In genomic region chr17:42459256-42459982, GRCh38 we compare ENCODE assay signal across 8 cellular contexts. TPM values are rescaled to one million over a fixed set of nuclear protein-coding genes. Genes with fewer than 3 reads are reported as not detected.
DNase-seq lines count a peak whose midpoint lies in the region; FAIRE-seq and TF ChIP-seq lines count a peak whose summit lies in the region.

No MANE protein-coding gene starts in this region.

- H3K9ac ChIP-seq in HUES64 (ENCODE audit: low read depth, low read length): peak overlapping the region; percentile 53; the same call in 1 of the 2 replicates
- H3K9ac ChIP-seq in SK-N-MC (ENCODE audit: insufficient read length): peak overlapping the region; percentile 75

- CTCF ChIA-PET in Calu3 (lab: Charles Lee): interaction anchor here (0.6 to 1.6 kb wide), 10 partner anchors 15 to 493 kb away, joined by 3 to 6 read pairs (median 3); partner anchors contain the start of gene CNP

- peaks cover 22% of the 10 kb centered on the region for H3K4me1 ChIP-seq in HUES64 (ENCODE audit: insufficient read depth, low read length)
- H3K4me1 ChIP-seq in spleen: peaks cover 36 to 99% (median 62%) of the 10 kb centered on the region in 6 donors

- no peak for TF ChIP-seq POLR2A in spleen (IDR thresholded peaks at IDR 0.05)

- H3K9me3 ChIP-seq in HUES64 (ENCODE audit: insufficient read depth, low read depth, low read length): no peaks in the 10 kb centered on the region
- H3K9me3 ChIP-seq in SK-N-MC (ENCODE audit: low read depth, low read length): no peaks in the 10 kb centered on the region
- no peaks in the 10 kb centered on the region for H3K9me3 ChIP-seq in spleen

- TSS peak; percentile 75 for BruUV-seq in Calu3 (replicated peaks; lab: Mats Ljungman, UMichigan)

- TF ChIP-seq CTCF in Calu3 (IDR thresholded peaks at IDR 0.05; ENCODE audit: unreplicated experiment) (no peak), spleen (IDR thresholded peaks at IDR 0.05 in 8 of 11, conservative IDR thresholded peaks at IDR 0.05 in 3 of 11) (peak in 3 of 11 experiments; percentile 21 to 41 (median 38))

- peak overlapping the region; percentile 80 for H3K4me3 ChIP-seq in HUES64 (ENCODE audit: low read length)
- H3K4me3 ChIP-seq in SK-N-MC: peak overlapping the region; percentile 89
- H3K4me3 ChIP-seq in spleen: peak overlapping the region; percentile 39 to 76 (median 56)

- H3K36me3 ChIP-seq in HUES64 (ENCODE audit: insufficient read depth, low read length): peaks cover 25% of the 10 kb centered on the region
- H3K36me3 ChIP-seq in SK-N-MC (ENCODE audit: insufficient read depth, low read length): no peaks in the 10 kb centered on the region
- peaks cover 0 to 37% (median 21%) of the 10 kb centered on the region in 6 donors for H3K36me3 ChIP-seq in spleen

- H3K27ac ChIP-seq in HUES64 (ENCODE audit: low read depth, low read length) (peak overlapping the region; percentile 55; the same call in 1 of the 2 replicates), SK-N-MC (no peak overlapping the region), cingulate gyrus (ENCODE audit: low read depth, low read length) (peak overlapping the region; percentile 95), spleen (peak overlapping the region; percentile 74 to 96 (median 92))

- H3K27me3 Mint-ChIP-seq in Calu3 (ENCODE audit: unreplicated experiment): no peaks in the 10 kb centered on the region

- H3K9me3 Mint-ChIP-seq in Calu3 (ENCODE audit: low read depth, unreplicated experiment): no peaks in the 10 kb centered on the region

- peaks cover 51% of the 10 kb centered on the region for H3K4me1 Mint-ChIP-seq in Calu3 (ENCODE audit: low read depth, unreplicated experiment)

- peak overlapping the region; percentile 85 for H3K27ac Mint-ChIP-seq in Calu3 (ENCODE audit: unreplicated experiment)

- intact Hi-C loops in Calu3 (cut with micrococcal nuclease; ENCODE audit: unreplicated experiment): no loop called here
- intact Hi-C loops in spleen (cut with DNase I; ENCODE audit: low total_unique reads): no loop called here

- peak overlapping the region; percentile 97 for H3K4me3 Mint-ChIP-seq in Calu3 (ENCODE audit: low read depth, unreplicated experiment)

- 29% methylated on average over 12 of the region's 13 CpGs for WGBS in HUES64
- 9 to 13% (median 11%) methylated on average over 13 of the region's 13 CpGs for whole genome bisulfite sequencing in spleen, 5 donors

- peak; percentile 70 for DNase-seq in Calu3
- no peak for DNase-seq in SK-N-MC (ENCODE audit: low read depth, low spot score)
- DNase-seq in kidney tubule cell (ENCODE audit: low spot score): peak; percentile 65
- peak; percentile 88 for DNase-seq in spleen
- no peak for DNase-seq in urothelium cell line (ENCODE audit: low spot score)
- no peak for DNase-seq in MV-4-11 (lab: John Stamatoyannopoulos, UW)

- FAIRE-seq in urothelium cell line (lab: Jason Lieb, UNC): no peak

- H3K27me3 ChIP-seq in HUES64 (ENCODE audit: insufficient read depth, low read length): no peaks in the 10 kb centered on the region
- no peaks in the 10 kb centered on the region for H3K27me3 ChIP-seq in spleen (replicated peaks in 1 of 7)

- H3K36me3 Mint-ChIP-seq in Calu3 (ENCODE audit: insufficient read depth, unreplicated experiment): peaks cover 64% of the 10 kb centered on the region

RNA-seq across cellular contexts. Expression of gene ATP6V0A1, which starts 0.7 kb away (rescaled TPM):
- total RNA-seq in Calu3 (2022) (140 and 141 TPM in 2 replicates), spleen (100 to 1,000 TPM in 5 of 7 donors, 10 to 100 TPM in 2; 87.4 to 140 (median 126) TPM)
- polyA plus RNA-seq in HUES64 (2013, experiment 1 of 2): 24.8 TPM
- polyA plus RNA-seq in HUES64 (2013, experiment 2 of 2): 25.4 TPM
- polyA plus RNA-seq in spleen: 10 to 100 TPM; 23.0 to 74.0 (median 50.7) TPM

RNA-seq across cellular contexts. Expression of gene CAVIN1, which starts 36.4 kb away (rescaled TPM):
- total RNA-seq in Calu3 (2022) (4.0 and 6.7 TPM in 2 replicates), spleen (100 to 1,000 TPM; 129 to 224 (median 150) TPM)
- 12.7 TPM for polyA plus RNA-seq in HUES64 (2013, experiment 1 of 2)
- 12.7 TPM for polyA plus RNA-seq in HUES64 (2013, experiment 2 of 2)
- 100 to 1,000 TPM in 1 of 3 donors, 10 to 100 TPM in 2; 25.3 to 129 (median 34.7) TPM for polyA plus RNA-seq in spleen

Comparison
In these comparisons a context has a peak if more than half of its experiments do, and no peak if none do; other contexts are left out.
1. DNase-seq: peak in Calu3 (single experiment), kidney tubule cell (single experiment) and spleen (single experiment); none in SK-N-MC (single experiment), urothelium cell line (single experiment) and MV-4-11 (single experiment).
2. RNA of gene CAVIN1, which starts 36.4 kb away (total RNA-seq): 129 to 224 TPM in spleen; 4.0 to 6.7 TPM in Calu3; every median in the first group is over 10 times any median in the second.
3. Peak in every context shown above with its lines, with median percentiles within 50 percentile points of each other: H3K4me3 ChIP-seq.